8 cellular contexts compared by ENCODE assay signal in genomic region chr4:83115000-83115399, GRCh38. TPM values are rescaled to one million over a fixed set of nuclear protein-coding genes. Genes with fewer than 3 reads are reported as not detected.
DNase-seq lines count a peak whose midpoint lies in the region; ATAC-seq and TF ChIP-seq lines count a peak whose summit lies in the region.

No MANE protein-coding gene starts in this region.

- no peak for TF ChIP-seq CTCF in HL-60 (IDR thresholded peaks at IDR 0.05; ENCODE audit: insufficient read depth, low read length)

- CTCF ChIA-PET in HEK293T (lab: Yijun Ruan, JAX), result no interaction called here

- POLR2A ChIA-PET in HEK293T (lab: Yijun Ruan, JAX), result no interaction called here

- ATAC-seq in activated naive CD4-positive, alpha-beta T cell treated with anti-CD3 and anti-CD28 coated beads, Interleukin-2, amount 50 U/mL, for 72 hours, result no peak

- no peaks in the 10 kb centered on the region for H3K9me3 Mint-ChIP-seq in activated naive CD4-positive, alpha-beta T cell treated with anti-CD3 and anti-CD28 coated beads, Interleukin-2, amount 50 U/mL, for 72 hours

- peak overlapping the region; percentile 93 to 95 for H3K27ac Mint-ChIP-seq in activated naive CD4-positive, alpha-beta T cell treated with anti-CD3 and anti-CD28 coated beads, Interleukin-2, amount 50 U/mL, for 72 hours

- peaks cover 8 to 37% of the 10 kb centered on the region in 2 donors for H3K36me3 Mint-ChIP-seq in activated naive CD4-positive, alpha-beta T cell treated with anti-CD3 and anti-CD28 coated beads, Interleukin-2, amount 50 U/mL, for 72 hours

- H3K27me3 ChIP-seq in HL-60 (ENCODE audit: insufficient read depth, poor library complexity, severe bottlenecking), result no peaks in the 10 kb centered on the region

- DNase-seq in AG08396 (ENCODE audit: low spot score) (peak; percentile 36), HL-60 (ENCODE audit: low read depth in 1 of 2, low spot score in 1 of 2) (no peak), kidney tubule cell (ENCODE audit: low spot score) (peak; percentile 47), HEK293T (ENCODE audit: extremely low spot score) (no peak), middle frontal gyrus (ENCODE audit: extremely low spot score, low spot score) (no peak), pons (ENCODE audit: low spot score) (no peak)
- no peak for DNase-seq in activated naive CD4-positive, alpha-beta T cell treated with anti-CD3 and anti-CD28 coated beads, Interleukin-2, amount 50 U/mL, for 72 hours (ENCODE audit: low spot score in 2 of 2)
- DNase-seq in effector CD4-positive, alpha-beta T cell, result no peak

- H3K4me3 ChIP-seq in HL-60 (replicated peaks; ENCODE audit: insufficient read depth, low read length), result peak overlapping the region; percentile 49

- peak overlapping the region; percentile 99 for H3K27ac ChIP-seq in HL-60 (replicated peaks)

TF ChIP-seq in HEK293T, 16 proteins besides CTCF, POLR2A, EP300 and RAD21:
- TF ChIP-seq NFRKB (IDR thresholded peaks at IDR 0.05) (no peak), L3MBTL2 (conservative IDR thresholded peaks at IDR 0.05) (no peak), PKNOX1 (IDR thresholded peaks at IDR 0.05) (no peak), CTBP1 (IDR thresholded peaks at IDR 0.05; ENCODE audit: borderline replicate concordance) (no peak), HDGF (IDR thresholded peaks at IDR 0.05; ENCODE audit: borderline replicate concordance) (no peak), FOXA1 (IDR thresholded peaks at IDR 0.05) (no peak), LEF1 (IDR thresholded peaks at IDR 0.05; ENCODE audit: borderline replicate concordance) (no peak), SUZ12 (IDR thresholded peaks at IDR 0.05) (no peak), SP1 (IDR thresholded peaks at IDR 0.05) (no peak), FOXK2 (IDR thresholded peaks at IDR 0.05) (no peak), ZNF384 (IDR thresholded peaks at IDR 0.05) (no peak), TARDBP (IDR thresholded peaks at IDR 0.05) (no peak), ARNT (IDR thresholded peaks at IDR 0.05) (no peak), ELF4 (IDR thresholded peaks at IDR 0.05) (no peak), FOXM1 (IDR thresholded peaks at IDR 0.05; ENCODE audit: borderline replicate concordance) (no peak)

RNA-seq across cellular contexts. Expression of gene PLAC8, which starts 0.5 kb away (rescaled TPM):
- total RNA-seq in activated naive CD4-positive, alpha-beta T cell treated with anti-CD3 and anti-CD28 coated beads, Interleukin-2, amount 50 U/mL, for 72 hours, result 100 to 1,000 TPM in 1 of 2 donors, 10 to 100 TPM in 1; 23.3 to 169 TPM

Comparison
In these comparisons a context has a peak if more than half of its experiments do, and no peak if none do; other contexts are left out.
1. DNase-seq: peak in AG08396 (single experiment) and kidney tubule cell (single experiment); none in HL-60 (0 of 2), activated naive CD4-positive, alpha-beta T cell treated with anti-CD3 and anti-CD28 coated beads, Interleukin-2, amount 50 U/mL, for 72 hours (0 of 2), HEK293T (single experiment), effector CD4-positive, alpha-beta T cell (single experiment), middle frontal gyrus (single experiment) and pons (single experiment).